Comparison of ENCODE assay signal across 1 cellular context in the genomic region with DNA sequence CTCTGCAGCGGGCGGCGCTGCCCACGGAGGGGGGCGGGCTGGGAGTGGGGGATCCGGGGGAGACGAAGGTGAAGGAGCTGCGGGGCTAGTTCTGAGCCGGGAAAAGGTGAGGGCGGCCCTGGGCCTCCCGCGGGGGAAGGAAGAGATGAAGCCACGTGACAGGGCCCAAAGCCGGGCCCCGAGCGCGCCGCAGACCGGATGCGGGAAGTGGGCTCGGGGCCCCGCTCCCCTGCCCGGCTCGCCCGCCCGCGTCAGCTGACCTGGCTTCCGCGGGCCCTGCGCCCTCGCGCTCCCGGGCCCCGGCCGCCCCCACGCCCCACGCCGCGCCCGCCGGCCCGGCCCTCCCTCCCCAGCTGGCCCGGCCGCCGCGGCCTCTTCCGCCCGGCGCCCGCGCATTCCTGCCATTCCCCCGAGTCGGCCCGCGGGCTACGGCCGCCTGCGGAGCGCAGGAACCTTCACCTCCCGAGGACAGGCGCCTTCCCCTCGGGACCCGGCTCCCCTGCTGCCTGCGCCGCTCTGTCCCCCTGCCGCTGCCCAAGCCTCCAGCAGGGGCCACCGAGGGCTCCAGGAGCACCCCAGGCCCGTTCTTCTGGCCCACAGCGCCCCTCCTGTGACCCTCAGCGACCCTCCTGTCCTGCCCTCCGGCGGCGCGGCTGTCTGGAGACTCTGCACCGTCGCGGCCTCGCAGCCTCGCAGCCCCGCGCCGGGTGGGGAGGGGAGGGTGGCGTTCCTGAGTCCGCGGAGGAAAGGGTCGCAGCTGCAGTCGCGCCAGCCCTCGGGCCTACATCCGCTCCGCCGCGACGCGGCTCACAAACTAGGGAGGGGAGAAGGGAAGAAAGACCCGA.
TF ChIP-seq lines count a peak whose summit lies in the region.

No MANE protein-coding gene starts in this region.

TF ChIP-seq in K562, 482 proteins besides CTCF, POLR2A, EP300 and RAD21 (continues in another document):
- TF ChIP-seq MAZ (CRISPR knock-in tag; conservative IDR thresholded peaks at IDR 0.05 in 1 of 2, IDR thresholded peaks at IDR 0.05 in 1 of 2), result peak; percentile 57 to 64; a peak in 3 of 4 replicates
- TF ChIP-seq UBTF (IDR thresholded peaks at IDR 0.05; ENCODE audit: borderline replicate concordance in 1 of 2, low read depth in 2 of 2, low read length in 2 of 2), result 0 out of 4 replicates have a peak, but pooled peaks of 1 of the 2 experiments have one; percentile 41
- TF ChIP-seq ZNF398 (CRISPR knock-in tag; IDR thresholded peaks at IDR 0.05), result no peak
- no peak for TF ChIP-seq ARID3B (CRISPR knock-in tag; IDR thresholded peaks at IDR 0.05; ENCODE audit: borderline replicate concordance)
- no peak for TF ChIP-seq HNRNPUL1 (IDR thresholded peaks at IDR 0.05; ENCODE audit: low read length)
- no peak for TF ChIP-seq SAFB2 (IDR thresholded peaks at IDR 0.05; ENCODE audit: borderline replicate concordance, low read depth, low read length, severe bottlenecking)
- no peak for TF ChIP-seq HMG20A (CRISPR knock-in tag; conservative IDR thresholded peaks at IDR 0.05)
- TF ChIP-seq ZFX (CRISPR knock-in tag; IDR thresholded peaks at IDR 0.05), result peak; percentile 94
- TF ChIP-seq ZNF282 (CRISPR knock-in tag; IDR thresholded peaks at IDR 0.05), result no peak
- no peak for TF ChIP-seq ARNT (IDR thresholded peaks at IDR 0.05)
- no peak for TF ChIP-seq MCM7 (IDR thresholded peaks at IDR 0.05)
- TF ChIP-seq TFAM (CRISPR knock-in tag; conservative IDR thresholded peaks at IDR 0.05), result no peak
- TF ChIP-seq ZNF780A (CRISPR knock-in tag; IDR thresholded peaks at IDR 0.05), result no peak
- no peak for TF ChIP-seq BDP1 (IDR thresholded peaks at IDR 0.05; ENCODE audit: insufficient read depth, insufficient read length)
- TF ChIP-seq ESRRB (CRISPR knock-in tag; IDR thresholded peaks at IDR 0.05; ENCODE audit: borderline replicate concordance), result no peak
- no peak; the same call in 1 of the 2 replicates for TF ChIP-seq L3MBTL2 (IDR thresholded peaks at IDR 0.05)
- TF ChIP-seq ZNF717 (CRISPR knock-in tag; IDR thresholded peaks at IDR 0.05), result no peak
- no peak for TF ChIP-seq BRD9 (IDR thresholded peaks at IDR 0.05; ENCODE audit: low read depth, partially characterized antibody)
- TF ChIP-seq NR2F6 (CRISPR knock-in tag; IDR thresholded peaks at IDR 0.05), result no peak
- peak; percentile 62; the same call in 1 of the 2 replicates for TF ChIP-seq TFAP4 (CRISPR knock-in tag; IDR thresholded peaks at IDR 0.05; ENCODE audit: borderline replicate concordance)
- TF ChIP-seq, protein P1, sequence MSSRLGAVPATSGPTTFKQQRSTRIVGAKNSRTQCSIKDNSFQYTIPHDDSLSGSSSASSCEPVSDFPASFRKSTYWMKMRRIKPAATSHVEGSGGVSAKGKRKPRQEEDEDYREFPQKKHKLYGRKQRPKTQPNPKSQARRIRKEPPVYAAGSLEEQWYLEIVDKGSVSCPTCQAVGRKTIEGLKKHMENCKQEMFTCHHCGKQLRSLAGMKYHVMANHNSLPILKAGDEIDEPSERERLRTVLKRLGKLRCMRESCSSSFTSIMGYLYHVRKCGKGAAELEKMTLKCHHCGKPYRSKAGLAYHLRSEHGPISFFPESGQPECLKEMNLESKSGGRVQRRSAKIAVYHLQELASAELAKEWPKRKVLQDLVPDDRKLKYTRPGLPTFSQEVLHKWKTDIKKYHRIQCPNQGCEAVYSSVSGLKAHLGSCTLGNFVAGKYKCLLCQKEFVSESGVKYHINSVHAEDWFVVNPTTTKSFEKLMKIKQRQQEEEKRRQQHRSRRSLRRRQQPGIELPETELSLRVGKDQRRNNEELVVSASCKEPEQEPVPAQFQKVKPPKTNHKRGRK (tag; IDR thresholded peaks at IDR 0.05), result no peak
- peak; percentile 68; the same call in 1 of the 2 replicates for TF ChIP-seq RAD51 (IDR thresholded peaks at IDR 0.05; ENCODE audit: borderline replicate concordance, low read depth)
- TF ChIP-seq HDAC6 (IDR thresholded peaks at IDR 0.05; ENCODE audit: low read depth, low read length), result no peak
- no peak for TF ChIP-seq ZNF507 (tag; conservative IDR thresholded peaks at IDR 0.05)
- no peak for TF ChIP-seq PYGO2 (tag; IDR thresholded peaks at IDR 0.05)
- TF ChIP-seq, protein P2, sequence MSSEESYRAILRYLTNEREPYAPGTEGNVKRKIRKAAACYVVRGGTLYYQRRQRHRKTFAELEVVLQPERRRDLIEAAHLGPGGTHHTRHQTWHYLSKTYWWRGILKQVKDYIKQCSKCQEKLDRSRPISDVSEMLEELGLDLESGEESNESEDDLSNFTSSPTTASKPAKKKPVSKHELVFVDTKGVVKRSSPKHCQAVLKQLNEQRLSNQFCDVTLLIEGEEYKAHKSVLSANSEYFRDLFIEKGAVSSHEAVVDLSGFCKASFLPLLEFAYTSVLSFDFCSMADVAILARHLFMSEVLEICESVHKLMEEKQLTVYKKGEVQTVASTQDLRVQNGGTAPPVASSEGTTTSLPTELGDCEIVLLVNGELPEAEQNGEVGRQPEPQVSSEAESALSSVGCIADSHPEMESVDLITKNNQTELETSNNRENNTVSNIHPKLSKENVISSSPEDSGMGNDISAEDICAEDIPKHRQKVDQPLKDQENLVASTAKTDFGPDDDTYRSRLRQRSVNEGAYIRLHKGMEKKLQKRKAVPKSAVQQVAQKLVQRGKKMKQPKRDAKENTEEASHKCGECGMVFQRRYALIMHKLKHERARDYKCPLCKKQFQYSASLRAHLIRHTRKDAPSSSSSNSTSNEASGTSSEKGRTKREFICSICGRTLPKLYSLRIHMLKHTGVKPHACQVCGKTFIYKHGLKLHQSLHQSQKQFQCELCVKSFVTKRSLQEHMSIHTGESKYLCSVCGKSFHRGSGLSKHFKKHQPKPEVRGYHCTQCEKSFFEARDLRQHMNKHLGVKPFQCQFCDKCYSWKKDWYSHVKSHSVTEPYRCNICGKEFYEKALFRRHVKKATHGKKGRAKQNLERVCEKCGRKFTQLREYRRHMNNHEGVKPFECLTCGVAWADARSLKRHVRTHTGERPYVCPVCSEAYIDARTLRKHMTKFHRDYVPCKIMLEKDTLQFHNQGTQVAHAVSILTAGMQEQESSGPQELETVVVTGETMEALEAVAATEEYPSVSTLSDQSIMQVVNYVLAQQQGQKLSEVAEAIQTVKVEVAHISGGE (CRISPR knock-in tag; IDR thresholded peaks at IDR 0.05), result peak in 2 of 3 experiments; percentile 45 to 85; a peak in 2 of 6 replicates
- TF ChIP-seq, protein P3, sequence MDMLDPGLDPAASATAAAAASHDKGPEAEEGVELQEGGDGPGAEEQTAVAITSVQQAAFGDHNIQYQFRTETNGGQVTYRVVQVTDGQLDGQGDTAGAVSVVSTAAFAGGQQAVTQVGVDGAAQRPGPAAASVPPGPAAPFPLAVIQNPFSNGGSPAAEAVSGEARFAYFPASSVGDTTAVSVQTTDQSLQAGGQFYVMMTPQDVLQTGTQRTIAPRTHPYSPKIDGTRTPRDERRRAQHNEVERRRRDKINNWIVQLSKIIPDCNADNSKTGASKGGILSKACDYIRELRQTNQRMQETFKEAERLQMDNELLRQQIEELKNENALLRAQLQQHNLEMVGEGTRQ (CRISPR knock-in tag; IDR thresholded peaks at IDR 0.05), result peak; percentile 84
- peak; percentile 23; the same call in 1 of the 2 replicates for TF ChIP-seq CBX1 (IDR thresholded peaks at IDR 0.05; ENCODE audit: low read depth)
- TF ChIP-seq PPARD (CRISPR knock-in tag; IDR thresholded peaks at IDR 0.05), result no peak
- TF ChIP-seq ZNF431 (CRISPR knock-in tag; IDR thresholded peaks at IDR 0.05), result no peak
- TF ChIP-seq KLF13 (tag; IDR thresholded peaks at IDR 0.05; ENCODE audit: borderline replicate concordance, low read depth), result no peak
- TF ChIP-seq NR0B1 (IDR thresholded peaks at IDR 0.05; ENCODE audit: partially characterized antibody), result no peak
- TF ChIP-seq PTRF (tag; IDR thresholded peaks at IDR 0.05), result no peak
- no peak for TF ChIP-seq ZNF253 (CRISPR knock-in tag; conservative IDR thresholded peaks at IDR 0.05)
- no peak for TF ChIP-seq ZNF778 (CRISPR knock-in tag; IDR thresholded peaks at IDR 0.05)
- TF ChIP-seq SMARCE1 (IDR thresholded peaks at IDR 0.05), result no peak
- TF ChIP-seq, protein P4, sequence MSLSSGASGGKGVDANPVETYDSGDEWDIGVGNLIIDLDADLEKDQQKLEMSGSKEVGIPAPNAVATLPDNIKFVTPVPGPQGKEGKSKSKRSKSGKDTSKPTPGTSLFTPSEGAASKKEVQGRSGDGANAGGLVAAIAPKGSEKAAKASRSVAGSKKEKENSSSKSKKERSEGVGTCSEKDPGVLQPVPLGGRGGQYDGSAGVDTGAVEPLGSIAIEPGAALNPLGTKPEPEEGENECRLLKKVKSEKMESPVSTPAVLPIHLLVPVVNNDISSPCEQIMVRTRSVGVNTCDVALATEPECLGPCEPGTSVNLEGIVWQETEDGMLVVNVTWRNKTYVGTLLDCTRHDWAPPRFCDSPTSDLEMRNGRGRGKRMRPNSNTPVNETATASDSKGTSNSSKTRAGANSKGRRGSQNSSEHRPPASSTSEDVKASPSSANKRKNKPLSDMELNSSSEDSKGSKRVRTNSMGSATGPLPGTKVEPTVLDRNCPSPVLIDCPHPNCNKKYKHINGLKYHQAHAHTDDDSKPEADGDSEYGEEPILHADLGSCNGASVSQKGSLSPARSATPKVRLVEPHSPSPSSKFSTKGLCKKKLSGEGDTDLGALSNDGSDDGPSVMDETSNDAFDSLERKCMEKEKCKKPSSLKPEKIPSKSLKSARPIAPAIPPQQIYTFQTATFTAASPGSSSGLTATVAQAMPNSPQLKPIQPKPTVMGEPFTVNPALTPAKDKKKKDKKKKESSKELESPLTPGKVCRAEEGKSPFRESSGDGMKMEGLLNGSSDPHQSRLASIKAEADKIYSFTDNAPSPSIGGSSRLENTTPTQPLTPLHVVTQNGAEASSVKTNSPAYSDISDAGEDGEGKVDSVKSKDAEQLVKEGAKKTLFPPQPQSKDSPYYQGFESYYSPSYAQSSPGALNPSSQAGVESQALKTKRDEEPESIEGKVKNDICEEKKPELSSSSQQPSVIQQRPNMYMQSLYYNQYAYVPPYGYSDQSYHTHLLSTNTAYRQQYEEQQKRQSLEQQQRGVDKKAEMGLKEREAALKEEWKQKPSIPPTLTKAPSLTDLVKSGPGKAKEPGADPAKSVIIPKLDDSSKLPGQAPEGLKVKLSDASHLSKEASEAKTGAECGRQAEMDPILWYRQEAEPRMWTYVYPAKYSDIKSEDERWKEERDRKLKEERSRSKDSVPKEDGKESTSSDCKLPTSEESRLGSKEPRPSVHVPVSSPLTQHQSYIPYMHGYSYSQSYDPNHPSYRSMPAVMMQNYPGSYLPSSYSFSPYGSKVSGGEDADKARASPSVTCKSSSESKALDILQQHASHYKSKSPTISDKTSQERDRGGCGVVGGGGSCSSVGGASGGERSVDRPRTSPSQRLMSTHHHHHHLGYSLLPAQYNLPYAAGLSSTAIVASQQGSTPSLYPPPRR (CRISPR knock-in tag; IDR thresholded peaks at IDR 0.05; ENCODE audit: borderline replicate concordance), result 0 out of 2 replicates have a peak, but pooled peaks have one; percentile 54
- no peak for TF ChIP-seq FOXK2 (conservative IDR thresholded peaks at IDR 0.05 in 1 of 2, IDR thresholded peaks at IDR 0.05 in 1 of 2; ENCODE audit: low read depth in 2 of 2)
- no peak for TF ChIP-seq ZFP30 (CRISPR knock-in tag; IDR thresholded peaks at IDR 0.05; ENCODE audit: borderline replicate concordance)
